8 cellular contexts compared by ENCODE assay signal in genomic region chr1:44655609-44656008, GRCh38. TPM values are rescaled to one million over a fixed set of nuclear protein-coding genes. Genes with fewer than 3 reads are reported as not detected.
A peak's percentile ranks its signal among the peaks of the same experiment; 100 is the strongest.
DNase-seq lines count a peak whose midpoint lies in the region; ATAC-seq and TF ChIP-seq lines count a peak whose summit lies in the region.

No MANE protein-coding gene starts in this region.

- H3K4me2 ChIP-seq in SK-N-SH, result no peak overlapping the region

- H3K9me3 ChIP-seq in AG04450 (ENCODE audit: control insufficient read depth, insufficient read depth, low read length) (no peaks in the 10 kb centered on the region), SK-N-SH (no peaks in the 10 kb centered on the region)

- H3K27me3 ChIP-seq in AG04450 (ENCODE audit: control insufficient read depth, insufficient read depth, low read length), result no peaks in the 10 kb centered on the region
- no peaks in the 10 kb centered on the region for H3K27me3 ChIP-seq in SK-N-SH (ENCODE audit: insufficient read depth)

- DNase-seq in AG04450 (ENCODE audit: low read depth, low spot score), result no peak
- peak; percentile 75 for DNase-seq in SK-N-SH
- DNase-seq in foreskin fibroblast, result peak in 1 of 2 donors; percentile 67
- DNase-seq in substantia nigra (lab: John Stamatoyannopoulos, UW), result peak in 7 of 49 donors; percentile 11 to 31 (median 26)
- DNase-seq in coronary artery (ENCODE audit: low spot score), result no peak

- no peak overlapping the region for H3K27ac ChIP-seq in AG04450 (ENCODE audit: low read depth, low read length)
- H3K27ac ChIP-seq in SK-N-SH (ENCODE audit: low read depth in 2 of 2, low read length in 1 of 2), result no peak overlapping the region
- H3K27ac ChIP-seq in substantia nigra (ENCODE audit: low read depth, low read length, poor library complexity, severe bottlenecking), result peak overlapping the region; percentile 76
- H3K27ac ChIP-seq in coronary artery, result no peak overlapping the region

- peaks cover 0 to 19% of the 10 kb centered on the region in 2 experiments; a peak in 1 of 4 replicates for H3K4me1 ChIP-seq in SK-N-SH (ENCODE audit: control insufficient read depth in 1 of 2, insufficient read depth in 2 of 2, low read depth in 1 of 2, low read length in 1 of 2)

- TF ChIP-seq EP300 in SK-N-SH (IDR thresholded peaks at IDR 0.05; ENCODE audit: borderline replicate concordance in 1 of 2, low read depth in 1 of 2, low read length in 1 of 2), result no peak

- no peak overlapping the region for H3K9ac ChIP-seq in SK-N-SH

- TF ChIP-seq RAD21 in SK-N-SH (IDR thresholded peaks at IDR 0.05; ENCODE audit: low read length), result peak; percentile 77

- CTCF ChIA-PET in AG04450 (lab: Charles Lee), result interaction anchor here (0.6 to 3.7 kb wide), 7 partner anchors 8 to 153 kb away, joined by 3 to 15 read pairs (median 4); partner anchors contain the start of gene RNU5D-1
- CTCF ChIA-PET in SK-N-SH (lab: Yijun Ruan, JAX), result interaction anchor here (0.6 to 2.1 kb wide), 20 partner anchors 9 to 242 kb away, joined by 3 to 23 read pairs (median 4); partner anchors contain the start of genes ARMH1 and TMEM53

- H3K4me3 ChIP-seq in AG04450 (ENCODE audit: low read depth, low read length) (no peak overlapping the region), GM12875 (ENCODE audit: low read depth, low read length) (no peak overlapping the region), SK-N-SH (ENCODE audit: low read depth in 2 of 2, low read length in 1 of 2) (no peak overlapping the region), foreskin fibroblast (ENCODE audit: low read depth in 1 of 2, low read length in 2 of 2) (no peak overlapping the region), coronary artery (no peak overlapping the region)

- no peaks in the 10 kb centered on the region for H3K9me2 ChIP-seq in SK-N-SH

- no peaks in the 10 kb centered on the region for H3K79me2 ChIP-seq in SK-N-SH (ENCODE audit: insufficient read depth)

- peaks cover 4% of the 10 kb centered on the region for H3F3A ChIP-seq in SK-N-SH (replicated peaks; ENCODE audit: insufficient read depth)

- H2AFZ ChIP-seq in SK-N-SH (ENCODE audit: low read depth), result no peak overlapping the region

- no peak for ATAC-seq in GM18868 (IDR thresholded peaks at IDR 0.05; ENCODE audit: unreplicated experiment)
- no peak for ATAC-seq in GM18861 (IDR thresholded peaks at IDR 0.05; ENCODE audit: unreplicated experiment)

- TF ChIP-seq CTCF in AG04450 (IDR thresholded peaks at IDR 0.05; ENCODE audit: low read depth, low read length) (peak; percentile 86), GM12875 (IDR thresholded peaks at IDR 0.05; ENCODE audit: borderline replicate concordance, insufficient read depth, low read depth, low read length) (peak; percentile 89), SK-N-SH (IDR thresholded peaks at IDR 0.05) (peak; percentile 72), foreskin fibroblast (IDR thresholded peaks at IDR 0.05; ENCODE audit: low read depth, low read length) (peak; percentile 87), coronary artery (IDR thresholded peaks at IDR 0.05) (no peak)

- POLR2A ChIA-PET in AG04450 (lab: Yijun Ruan, JAX) (no interaction called here), SK-N-SH (lab: Yijun Ruan, JAX) (no interaction called here)

- 63% methylated on average over 5 of the region's 5 CpGs for WGBS in SK-N-SH (ENCODE audit: low lambda C conversion rate)

- H4K20me1 ChIP-seq in SK-N-SH (ENCODE audit: insufficient read depth), result no peaks in the 10 kb centered on the region

- peaks cover 0 to 8% of the 10 kb centered on the region in 2 experiments for H3K36me3 ChIP-seq in SK-N-SH (replicated peaks in 1 of 2; ENCODE audit: control insufficient read depth in 1 of 2, insufficient read depth in 2 of 2, low read length in 1 of 2)

TF ChIP-seq in SK-N-SH, 30 proteins besides CTCF, POLR2A, EP300 and RAD21:
- TF ChIP-seq SMC3 (IDR thresholded peaks at IDR 0.05; ENCODE audit: low read depth, low read length) (peak; percentile 52), REST (IDR thresholded peaks at IDR 0.05; ENCODE audit: low read depth, low read length) (no peak)
TF ChIP-seq in SK-N-SH: peak in this region for 1.

RNA-seq across cellular contexts. Expression of gene TMEM53, which starts 18.7 kb away (rescaled TPM):
- 4.4 and 6.1 TPM in 2 replicates for polyA plus RNA-seq in AG04450 (2011; rRNA removed)
- polyA minus RNA-seq in AG04450 (2011; rRNA and poly(A)+ RNA removed), result 3.6 and 7.8 TPM in 2 replicates
- 14.9 and 16.9 TPM in 2 replicates for polyA plus RNA-seq in SK-N-SH (2012; rRNA removed)
- polyA plus RNA-seq in SK-N-SH (2012; cell fraction: cytosol; rRNA removed), result 6.7 and 9.5 TPM in 2 replicates
- 10.4 and 10.6 TPM in 2 replicates for polyA plus RNA-seq in SK-N-SH (2012; cell fraction: nucleus; rRNA removed)

RNA-seq across cellular contexts. Expression of gene ARMH1, which starts 18.9 kb away (rescaled TPM):
- polyA plus RNA-seq in AG04450 (2011; rRNA removed), result 2.7 and 3.4 TPM in 2 replicates
- polyA minus RNA-seq in AG04450 (2011; rRNA and poly(A)+ RNA removed), result 1.0 and 1.7 TPM in 2 replicates
- polyA plus RNA-seq in SK-N-SH (2012; rRNA removed), result 6.6 and 10.5 TPM in 2 replicates
- polyA plus RNA-seq in SK-N-SH (2012; cell fraction: cytosol; rRNA removed), result 1.1 and 1.5 TPM in 2 replicates
- 60.0 and 87.2 TPM in 2 replicates for polyA plus RNA-seq in SK-N-SH (2012; cell fraction: nucleus; rRNA removed)
